In genomic region chr13:33123066-33123940, GRCh38 we compare ENCODE assay signal across 8 cellular contexts.
A peak's percentile ranks its signal among the peaks of the same experiment; 100 is the strongest.
DNase-seq lines count a peak whose midpoint lies in the region; ATAC-seq and TF ChIP-seq lines count a peak whose summit lies in the region.

No MANE protein-coding gene starts in this region.

- H3K4me3 ChIP-seq in esophagus squamous epithelium: no peak overlapping the region

- DNase-seq in EL (peak; percentile 64), NOMO-1 treated with DMSO at 0.1 percent for 48 hours (lab: John Stamatoyannopoulos, UW; ENCODE audit: unreplicated experiment) (peak; percentile 96), esophagus squamous epithelium (lab: John Stamatoyannopoulos, UW) (no peak), putamen (ENCODE audit: low spot score) (peak; percentile 52), DMS114 treated with DMSO at 0.1 percent for 48 hours (lab: John Stamatoyannopoulos, UW; ENCODE audit: unreplicated experiment) (no peak)
- no peak for DNase-seq in activated CD4-positive, alpha-beta T cell treated with anti-CD3 and anti-CD28 coated beads for 4 hours

- peak overlapping the region in 3 of 4 donors; percentile 70 to 86 (median 80) for H3K27ac ChIP-seq in esophagus squamous epithelium

- no peaks in the 10 kb centered on the region for H3K9me3 ChIP-seq in esophagus squamous epithelium

- no peak for TF ChIP-seq CTCF in esophagus squamous epithelium (IDR thresholded peaks at IDR 0.05)

- H3K27me3 ChIP-seq in esophagus squamous epithelium: no peaks in the 10 kb centered on the region

- intact Hi-C loops in esophagus squamous epithelium (cut with DNase I): no loop called here

- TF ChIP-seq POLR2A in esophagus squamous epithelium (IDR thresholded peaks at IDR 0.05): no peak

- H3K4me1 ChIP-seq in esophagus squamous epithelium: peaks cover 10 to 78% (median 24%) of the 10 kb centered on the region in 3 donors

- ATAC-seq in GM21526 (IDR thresholded peaks at IDR 0.05; ENCODE audit: low FRiP score, unreplicated experiment) (no peak), HG03469 (IDR thresholded peaks at IDR 0.05; ENCODE audit: unreplicated experiment) (no peak)

- peaks cover 0 to 3% (median 0%) of the 10 kb centered on the region in 3 donors for H3K36me3 ChIP-seq in esophagus squamous epithelium

- WGBS in esophagus squamous epithelium, 2 donors: 58 to 82% methylated on average over 9 of the region's 9 CpGs

Comparison
In these comparisons a context has a peak if more than half of its experiments do, and no peak if none do; other contexts are left out.
1. DNase-seq: peak in EL (single experiment), NOMO-1 treated with DMSO at 0.1 percent for 48 hours (single experiment) and putamen (single experiment); none in esophagus squamous epithelium (single experiment), activated CD4-positive, alpha-beta T cell treated with anti-CD3 and anti-CD28 coated beads for 4 hours (0 of 2) and DMS114 treated with DMSO at 0.1 percent for 48 hours (single experiment).